ENCODE assay signal across 19 cellular contexts in genomic region chr17:79702071-79702470, GRCh38. TPM values are rescaled to one million over a fixed set of nuclear protein-coding genes. Genes with fewer than 3 reads are reported as not detected.
A peak's percentile ranks its signal among the peaks of the same experiment; 100 is the strongest.
DNase-seq lines count a peak whose midpoint lies in the region; ATAC-seq and TF ChIP-seq lines count a peak whose summit lies in the region.
"Had no signal": no experiment of that assay in that cellular context is flagged by ENCODE, and none has a peak within 500 bp of the region (broad histone marks: within the 10 kb centered on the region; RNA-seq: fewer than 3 reads in every experiment).

No MANE protein-coding gene starts in this region.

- no peaks in the 10 kb centered on the region for H3K36me3 ChIP-seq in neural progenitor cell
- H3K36me3 ChIP-seq: colonic mucosa had no signal

- H3K27ac Mint-ChIP-seq in H9 (no peak overlapping the region), neural progenitor cell (no peak overlapping the region)
- H3K27ac Mint-ChIP-seq in activated T-helper 1 cell treated with anti-CD3 and anti-CD28 coated beads, Interleukin-12 subunit alpha, Interleukin-12 subunit beta, Interleukin-2, Interleukin-4 antibody, amounts not matched to agents 30 ng/mL and 10 ng/mL and 1 ng/mL, durations not matched to agents 14 hours and 24 hours and 36 hours: no peak overlapping the region
- H3K27ac Mint-ChIP-seq: activated CD4-positive, alpha-beta T cell treated with anti-CD3 and anti-CD28 coated beads, Interleukin-2, amount 10 ng/mL, durations not matched to agents 24 days and 14 days; activated naive CD4-positive, alpha-beta T cell treated with anti-CD3 and anti-CD28 coated beads for 36 hours had no signal

- WGBS in H9 (ENCODE audit: extremely low coverage, insufficient read length, low lambda C conversion rate): no CpG with 5 or more reads among the region's 12 CpGs

- no peak overlapping the region for H3T11ph ChIP-seq in H9 (ENCODE audit: low read length)

- H3K4me3 Mint-ChIP-seq in H9 (no peak overlapping the region), neural progenitor cell (no peak overlapping the region)
- no peak overlapping the region for H3K4me3 Mint-ChIP-seq in activated T-helper 1 cell treated with anti-CD3 and anti-CD28 coated beads, Interleukin-12 subunit alpha, Interleukin-12 subunit beta, Interleukin-2, Interleukin-4 antibody, amounts not matched to agents 30 ng/mL and 10 ng/mL and 1 ng/mL, durations not matched to agents 14 hours and 24 hours and 36 hours
- H3K4me3 Mint-ChIP-seq: activated CD4-positive, alpha-beta T cell treated with anti-CD3 and anti-CD28 coated beads, Interleukin-2, amount 10 ng/mL, durations not matched to agents 24 days and 14 days; activated naive CD4-positive, alpha-beta T cell treated with anti-CD3 and anti-CD28 coated beads for 36 hours had no signal

- H3K9me3 Mint-ChIP-seq in H9 (no peaks in the 10 kb centered on the region; a peak in 1 of 5 replicates), neural progenitor cell (no peaks in the 10 kb centered on the region)
- H3K9me3 Mint-ChIP-seq in activated T-helper 1 cell treated with anti-CD3 and anti-CD28 coated beads, Interleukin-12 subunit alpha, Interleukin-12 subunit beta, Interleukin-2, Interleukin-4 antibody, amounts not matched to agents 30 ng/mL and 10 ng/mL and 1 ng/mL, durations not matched to agents 14 hours and 24 hours and 36 hours: no peaks in the 10 kb centered on the region
- H3K9me3 Mint-ChIP-seq: activated CD4-positive, alpha-beta T cell treated with anti-CD3 and anti-CD28 coated beads, Interleukin-2, amount 10 ng/mL, durations not matched to agents 24 days and 14 days; activated naive CD4-positive, alpha-beta T cell treated with anti-CD3 and anti-CD28 coated beads for 36 hours had no signal

- no peak overlapping the region for H3K14ac ChIP-seq in H9 (ENCODE audit: insufficient read depth, low read length)

- H4K8ac ChIP-seq in H9 (replicated peaks; ENCODE audit: insufficient read length, low read depth, low read length): no peak overlapping the region

- no peak overlapping the region for H4K91ac ChIP-seq in H9 (ENCODE audit: insufficient read length, low read depth, low read length)

- H3K23ac ChIP-seq in H9 (ENCODE audit: insufficient read length, low read depth, low read length): no peak overlapping the region

- no peak overlapping the region for H2BK15ac ChIP-seq in H9 (ENCODE audit: low read depth, low read length)

- H3K4me2 ChIP-seq in H9 (ENCODE audit: insufficient read depth, insufficient read length, low read length) (no peak overlapping the region), neural progenitor cell (no peak overlapping the region)

- no peak overlapping the region for H2BK12ac ChIP-seq in H9 (ENCODE audit: insufficient read length, low read depth, low read length)

- no peaks in the 10 kb centered on the region for H3F3A ChIP-seq in neural progenitor cell (ENCODE audit: low read depth)

- H2AFZ ChIP-seq in H9 (ENCODE audit: low read length): no peak overlapping the region
- peak overlapping the region; percentile 13 for H2AFZ ChIP-seq in neural progenitor cell (replicated peaks)

- peaks cover 4% of the 10 kb centered on the region for H3K27me3 Mint-ChIP-seq in H9 (ENCODE audit: low read depth)
- peaks cover 2% of the 10 kb centered on the region for H3K27me3 Mint-ChIP-seq in neural progenitor cell (ENCODE audit: insufficient read depth, low read depth)
- peaks cover 2% of the 10 kb centered on the region for H3K27me3 Mint-ChIP-seq in activated T-helper 1 cell treated with anti-CD3 and anti-CD28 coated beads, Interleukin-12 subunit alpha, Interleukin-12 subunit beta, Interleukin-2, Interleukin-4 antibody, amounts not matched to agents 30 ng/mL and 10 ng/mL and 1 ng/mL, durations not matched to agents 14 hours and 24 hours and 36 hours (ENCODE audit: insufficient read depth)

- H3K4me3 ChIP-seq in neural progenitor cell: no peak overlapping the region
- H3K4me3 ChIP-seq: colonic mucosa, skin epidermis had no signal

- H3K27ac ChIP-seq in H9 (ENCODE audit: insufficient read length, low read depth, low read length) (no peak overlapping the region), VCaP (no peak overlapping the region), neural progenitor cell (no peak overlapping the region)
- H3K27ac ChIP-seq: 22Rv1, colonic mucosa, skin epidermis had no signal

- H4K5ac ChIP-seq in H9 (ENCODE audit: insufficient read length, low read depth, low read length): no peak overlapping the region

- H4K20me1 ChIP-seq in H9 (ENCODE audit: control insufficient read depth, insufficient read depth, insufficient read length): no peaks in the 10 kb centered on the region
- H4K20me1 ChIP-seq in neural progenitor cell (ENCODE audit: low read depth): no peaks in the 10 kb centered on the region

- TF ChIP-seq CTCF in H9 (conservative IDR thresholded peaks at IDR 0.05) (peak; percentile 47), VCaP (conservative IDR thresholded peaks at IDR 0.05) (peak; percentile 20), neural progenitor cell (IDR thresholded peaks at IDR 0.05) (peak; percentile 46)

- H3K4me1 ChIP-seq in H9 (ENCODE audit: insufficient read depth, low read length) (peaks cover 6% of the 10 kb centered on the region; the same call in 1 of the 2 replicates), neural progenitor cell (no peaks in the 10 kb centered on the region)
- H3K4me1 ChIP-seq: colonic mucosa had no signal

- H3K4ac ChIP-seq in H9 (ENCODE audit: low read depth, low read length): no peak overlapping the region

- H3K36me3 Mint-ChIP-seq in H9 (ENCODE audit: insufficient read depth in 1 of 3, low read depth in 3 of 3) (no peaks in the 10 kb centered on the region), neural progenitor cell (no peaks in the 10 kb centered on the region)
- H3K36me3 Mint-ChIP-seq in activated T-helper 1 cell treated with anti-CD3 and anti-CD28 coated beads, Interleukin-12 subunit alpha, Interleukin-12 subunit beta, Interleukin-2, Interleukin-4 antibody, amounts not matched to agents 30 ng/mL and 10 ng/mL and 1 ng/mL, durations not matched to agents 14 hours and 24 hours and 36 hours (ENCODE audit: low read depth): no peaks in the 10 kb centered on the region

- H3K9ac ChIP-seq in H9 (ENCODE audit: extremely low read depth, insufficient read length, low read length) (no peak overlapping the region), neural progenitor cell (no peak overlapping the region)

- ATAC-seq in GM18907 (IDR thresholded peaks at IDR 0.05; ENCODE audit: unreplicated experiment): no peak
- no peak for ATAC-seq in HG02678 (IDR thresholded peaks at IDR 0.05; ENCODE audit: unreplicated experiment)

- H3K56ac ChIP-seq in H9 (ENCODE audit: insufficient read length, low read depth, low read length): no peak overlapping the region

- no peak overlapping the region for H2BK20ac ChIP-seq in H9 (ENCODE audit: low read depth, low read length, poor library complexity, severe bottlenecking)

- no peaks in the 10 kb centered on the region for H3K79me1 ChIP-seq in H9 (ENCODE audit: insufficient read depth, low read depth, low read length, poor library complexity, severe bottlenecking)

- no peak overlapping the region for H2BK5ac ChIP-seq in H9 (ENCODE audit: insufficient read length, low read length)

- H3K9me3 ChIP-seq in H9 (ENCODE audit: control insufficient read depth, low read depth, low read length) (no peaks in the 10 kb centered on the region), neural progenitor cell (ENCODE audit: low read depth) (no peaks in the 10 kb centered on the region)
- H3K9me3 ChIP-seq: colonic mucosa had no signal

- intact Hi-C loops in activated T-helper 1 cell treated with anti-CD3 and anti-CD28 coated beads, Interleukin-12 subunit alpha, Interleukin-12 subunit beta, Interleukin-2, Interleukin-4 antibody, amounts not matched to agents 30 ng/mL and 10 ng/mL and 1 ng/mL, durations not matched to agents 14 hours and 24 hours and 36 hours (cut with micrococcal nuclease): no loop called here

- DNase-seq in DMS 273 (lab: John Stamatoyannopoulos, UW; ENCODE audit: unreplicated experiment) (peak; percentile 53), DMS 273 treated with DMSO at 0.1 percent for 48 hours (lab: John Stamatoyannopoulos, UW) (no peak), H9 (peak; percentile 78), neural progenitor cell (ENCODE audit: low spot score) (peak; percentile 64)
- DNase-seq in activated T-helper 1 cell treated with anti-CD3 and anti-CD28 coated beads, Interleukin-12 subunit alpha, Interleukin-12 subunit beta, Interleukin-2, Interleukin-4 antibody, amounts not matched to agents 30 ng/mL and 10 ng/mL and 1 ng/mL, durations not matched to agents 14 hours and 24 hours and 36 hours (ENCODE audit: low spot score): no peak
- DNase-seq: activated CD4-positive, alpha-beta T cell treated with anti-CD3 and anti-CD28 coated beads, Interleukin-2, amount 10 ng/mL, durations not matched to agents 24 days and 14 days; activated naive CD4-positive, alpha-beta T cell treated with anti-CD3 and anti-CD28 coated beads for 36 hours; activated T-cell treated with anti-CD3 and anti-CD28 coated beads for 4 hours; colonic mucosa; GDM1; hippocampal formation; kidney; mammary epithelial cell; stimulated activated CD4-positive, alpha-beta T cell treated with anti-CD3 and anti-CD28 coated beads, Interleukin-2, amount 100 ng/mL, for 48 hours had no signal

- no peak overlapping the region for H3K18ac ChIP-seq in H9 (ENCODE audit: insufficient read length, low read depth, low read length)

- H2AK5ac ChIP-seq in H9 (ENCODE audit: insufficient read length, low read length): no peak overlapping the region

- H3K27me3 ChIP-seq in H9 (ENCODE audit: insufficient read depth, low read length) (no peaks in the 10 kb centered on the region), neural progenitor cell (no peaks in the 10 kb centered on the region)

- no peaks in the 10 kb centered on the region for H3K23me2 ChIP-seq in H9 (ENCODE audit: insufficient read length, low read depth, low read length, poor library complexity, severe bottlenecking)

- H3K79me2 ChIP-seq in H9 (ENCODE audit: insufficient read depth, low read length) (no peaks in the 10 kb centered on the region), neural progenitor cell (ENCODE audit: low read depth) (no peaks in the 10 kb centered on the region)

- peaks cover 5 to 40% of the 10 kb centered on the region in 2 experiments for H3K4me1 Mint-ChIP-seq in H9
- H3K4me1 Mint-ChIP-seq in neural progenitor cell: peaks cover 12% of the 10 kb centered on the region
- H3K4me1 Mint-ChIP-seq in activated T-helper 1 cell treated with anti-CD3 and anti-CD28 coated beads, Interleukin-12 subunit alpha, Interleukin-12 subunit beta, Interleukin-2, Interleukin-4 antibody, amounts not matched to agents 30 ng/mL and 10 ng/mL and 1 ng/mL, durations not matched to agents 14 hours and 24 hours and 36 hours (ENCODE audit: low read depth): no peaks in the 10 kb centered on the region

- H2BK120ac ChIP-seq in H9 (ENCODE audit: low read depth, low read length, poor library complexity, severe bottlenecking): no peak overlapping the region

RNA-seq across cellular contexts. Expression of gene ENPP7, which starts 28.7 kb away (rescaled TPM):
- total RNA-seq in H9 (2021): not detected in 2 replicates
- total RNA-seq in neural progenitor cell (ENCODE audit: low replicate concordance): not detected in 2 replicates
- 0.10 and 0.16 TPM in 2 replicates for total RNA-seq in activated T-helper 1 cell treated with anti-CD3 and anti-CD28 coated beads, Interleukin-12 subunit alpha, Interleukin-12 subunit beta, Interleukin-2, Interleukin-4 antibody, amounts not matched to agents 30 ng/mL and 10 ng/mL and 1 ng/mL, durations not matched to agents 14 hours and 24 hours and 36 hours
- total RNA-seq: activated CD4-positive, alpha-beta T cell treated with anti-CD3 and anti-CD28 coated beads, Interleukin-2, amount 10 ng/mL, durations not matched to agents 24 days and 14 days; activated naive CD4-positive, alpha-beta T cell treated with anti-CD3 and anti-CD28 coated beads for 36 hours; colonic mucosa; mammary epithelial cell had no signal

Comparison
In these comparisons a context has a peak if more than half of its experiments do, and no peak if none do; other contexts are left out.
1. DNase-seq: peak in DMS 273 (single experiment), H9 (single experiment) and neural progenitor cell (single experiment); none in DMS 273 treated with DMSO at 0.1 percent for 48 hours (single experiment) and activated T-helper 1 cell treated with anti-CD3 and anti-CD28 coated beads, Interleukin-12 subunit alpha, Interleukin-12 subunit beta, Interleukin-2, Interleukin-4 antibody, amounts not matched to agents 30 ng/mL and 10 ng/mL and 1 ng/mL, durations not matched to agents 14 hours and 24 hours and 36 hours (single experiment).
2. Peak in every context shown above with its lines, with median percentiles within 50 percentile points of each other: CTCF ChIP-seq.